In the genomic region with DNA sequence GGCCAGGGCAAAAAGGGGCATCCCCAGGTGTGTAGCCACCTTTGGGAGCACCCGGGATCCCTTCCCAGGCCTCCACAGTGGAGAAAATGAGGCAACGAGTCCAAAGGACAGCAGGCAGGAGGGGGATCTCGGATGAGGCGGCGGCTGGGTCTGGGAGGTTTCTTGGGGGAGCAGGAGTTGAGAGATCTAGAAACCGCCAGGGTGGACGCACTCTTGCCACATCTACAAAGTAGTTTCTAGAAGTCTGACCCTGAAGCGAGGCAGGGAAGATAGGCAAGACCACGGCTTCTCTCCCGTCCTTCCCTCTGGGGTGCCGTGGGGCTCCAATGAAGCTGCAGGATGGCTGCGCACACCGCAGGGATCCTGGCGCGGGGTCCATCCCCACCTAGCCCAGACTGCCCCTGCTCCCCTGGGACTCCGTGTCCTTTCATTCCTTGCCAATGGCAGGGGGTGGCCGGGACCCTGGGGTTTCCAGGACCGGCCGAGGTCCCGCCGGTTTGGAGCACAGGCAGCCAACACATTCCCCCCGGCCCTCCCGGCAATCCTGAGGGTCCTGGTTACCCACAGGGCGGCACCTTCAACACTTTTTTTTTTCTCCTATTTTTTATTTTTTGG, we compare ENCODE assay signal across 15 cellular contexts. TPM values are rescaled to one million over a fixed set of nuclear protein-coding genes. Genes with fewer than 3 reads are reported as not detected.
A peak's percentile ranks its signal among the peaks of the same experiment; 100 is the strongest.
DNase-seq lines count a peak whose midpoint lies in the region; ATAC-seq and TF ChIP-seq lines count a peak whose summit lies in the region.
"Had no signal": no experiment of that assay in that cellular context is flagged by ENCODE, and none has a peak within 500 bp of the region (broad histone marks: within the 10 kb centered on the region; RNA-seq: fewer than 3 reads in every experiment).

No MANE protein-coding gene starts in this region.

- CTCF ChIA-PET in activated CD8-positive, alpha-beta T cell treated with anti-CD3 and anti-CD28 coated beads for 36 hours (lab: Charles Lee) = interaction anchor here (0.8 to 2.0 kb wide), 2 partner anchors 51 kb away, joined by 3 to 5 read pairs; no protein-coding TSS in a partner anchor

- no peak overlapping the region for H3K27ac Mint-ChIP-seq in stimulated activated naive CD8-positive, alpha-beta T cell treated with anti-CD3 and anti-CD28 coated beads, Interleukin-15, Interleukin-2, amounts not matched to agents 100 ng/mL and 50 ng/mL, for 24 hours
- H3K27ac Mint-ChIP-seq in activated CD8-positive, alpha-beta T cell treated with anti-CD3 and anti-CD28 coated beads for 36 hours = peak overlapping the region; percentile 92
- H3K27ac Mint-ChIP-seq in naive thymus-derived CD8-positive, alpha-beta T cell = peak overlapping the region; percentile 78 to 96 (median 94)
- H3K27ac Mint-ChIP-seq: nephron had no signal

- POLR2A ChIA-PET in activated CD8-positive, alpha-beta T cell treated with anti-CD3 and anti-CD28 coated beads for 36 hours (lab: Charles Lee) = interaction anchor here (0.6 to 3.6 kb wide), 3 partner anchors 9 to 30 kb away, joined by 3 to 20 read pairs (median 3); no protein-coding TSS in a partner anchor
- POLR2A ChIA-PET in naive thymus-derived CD8-positive, alpha-beta T cell (lab: Charles Lee) = interaction anchor here (0.6 to 2.3 kb wide), 14 partner anchors 8 to 498 kb away, joined by 3 to 48 read pairs (median 6); partner anchors contain the start of gene ZBTB7A

- peak overlapping the region; percentile 37 for H3K4me3 Mint-ChIP-seq in stimulated activated naive CD8-positive, alpha-beta T cell treated with anti-CD3 and anti-CD28 coated beads, Interleukin-15, Interleukin-2, amounts not matched to agents 100 ng/mL and 50 ng/mL, for 24 hours
- H3K4me3 Mint-ChIP-seq in activated CD8-positive, alpha-beta T cell treated with anti-CD3 and anti-CD28 coated beads for 36 hours = peak overlapping the region; percentile 75
- H3K4me3 Mint-ChIP-seq in naive thymus-derived CD8-positive, alpha-beta T cell = peak overlapping the region; percentile 58 to 85 (median 78)
- H3K4me3 Mint-ChIP-seq: nephron had no signal

- H3K27ac ChIP-seq in substantia nigra (ENCODE audit: low read depth, low read length, poor library complexity, severe bottlenecking) = no peak overlapping the region
- H3K27ac ChIP-seq: sigmoid colon had no signal

- ATAC-seq in stimulated activated naive CD8-positive, alpha-beta T cell treated with anti-CD3 and anti-CD28 coated beads, Interleukin-15, Interleukin-2, amounts not matched to agents 100 U/mL and 50 U/mL, for 24 hours = no peak
- ATAC-seq in activated CD8-positive, alpha-beta T cell treated with anti-CD3 and anti-CD28 coated beads for 36 hours = no peak
- ATAC-seq in naive thymus-derived CD8-positive, alpha-beta T cell = no peak
- ATAC-seq in HG03432 (IDR thresholded peaks at IDR 0.05; ENCODE audit: unreplicated experiment) = no peak

- no peaks in the 10 kb centered on the region for H3K27me3 Mint-ChIP-seq in stimulated activated naive CD8-positive, alpha-beta T cell treated with anti-CD3 and anti-CD28 coated beads, Interleukin-15, Interleukin-2, amounts not matched to agents 100 ng/mL and 50 ng/mL, for 24 hours
- no peaks in the 10 kb centered on the region for H3K27me3 Mint-ChIP-seq in activated CD8-positive, alpha-beta T cell treated with anti-CD3 and anti-CD28 coated beads for 36 hours
- no peaks in the 10 kb centered on the region for H3K27me3 Mint-ChIP-seq in naive thymus-derived CD8-positive, alpha-beta T cell
- H3K27me3 Mint-ChIP-seq: activated B cell treated with CpG ODN at 0.5 μM for 24 hours had no signal

- DNase-seq in stimulated activated naive CD8-positive, alpha-beta T cell treated with anti-CD3 and anti-CD28 coated beads, Interleukin-15, Interleukin-2, amounts not matched to agents 100 U/mL and 50 U/mL, for 24 hours = no peak
- no peak for DNase-seq in activated CD8-positive, alpha-beta T cell treated with anti-CD3 and anti-CD28 coated beads for 36 hours
- no peak for DNase-seq in naive thymus-derived CD8-positive, alpha-beta T cell
- DNase-seq in inferior parietal cortex (ENCODE audit: extremely low spot score) (no peak), mesenteric fat pad (ENCODE audit: low spot score) (no peak), substantia nigra (lab: John Stamatoyannopoulos, UW) (no peak)
- DNase-seq: activated B cell treated with CpG ODN at 0.5 μM for 24 hours, DMS79 treated with DMSO at 0.1 percent for 48 hours, left ventricle myocardium superior, NCI-H187, NCI-H510A, sigmoid colon had no signal

- no peaks in the 10 kb centered on the region for H3K9me3 Mint-ChIP-seq in stimulated activated naive CD8-positive, alpha-beta T cell treated with anti-CD3 and anti-CD28 coated beads, Interleukin-15, Interleukin-2, amounts not matched to agents 100 ng/mL and 50 ng/mL, for 24 hours
- H3K9me3 Mint-ChIP-seq in activated CD8-positive, alpha-beta T cell treated with anti-CD3 and anti-CD28 coated beads for 36 hours = peaks cover 1% of the 10 kb centered on the region
- H3K9me3 Mint-ChIP-seq in naive thymus-derived CD8-positive, alpha-beta T cell = no peaks in the 10 kb centered on the region
- H3K9me3 Mint-ChIP-seq: activated B cell treated with CpG ODN at 0.5 μM for 24 hours, nephron had no signal

- intact Hi-C loops in activated CD8-positive, alpha-beta T cell treated with anti-CD3 and anti-CD28 coated beads for 36 hours (cut with micrococcal nuclease) = no loop called here

- H3K4me1 Mint-ChIP-seq in stimulated activated naive CD8-positive, alpha-beta T cell treated with anti-CD3 and anti-CD28 coated beads, Interleukin-15, Interleukin-2, amounts not matched to agents 100 ng/mL and 50 ng/mL, for 24 hours (ENCODE audit: low read depth) = peaks cover 60% of the 10 kb centered on the region
- H3K4me1 Mint-ChIP-seq in activated CD8-positive, alpha-beta T cell treated with anti-CD3 and anti-CD28 coated beads for 36 hours (ENCODE audit: low read depth) = peaks cover 58% of the 10 kb centered on the region
- H3K4me1 Mint-ChIP-seq in naive thymus-derived CD8-positive, alpha-beta T cell = peaks cover 22 to 63% (median 54%) of the 10 kb centered on the region in 4 donors
- H3K4me1 Mint-ChIP-seq: nephron had no signal

- no peak for TF ChIP-seq CTCF in activated CD8-positive, alpha-beta T cell treated with anti-CD3 and anti-CD28 coated beads for 36 hours (IDR thresholded peaks at IDR 0.05)

- H3K36me3 Mint-ChIP-seq in stimulated activated naive CD8-positive, alpha-beta T cell treated with anti-CD3 and anti-CD28 coated beads, Interleukin-15, Interleukin-2, amounts not matched to agents 100 ng/mL and 50 ng/mL, for 24 hours (ENCODE audit: low read depth) = peaks cover under 1% of the 10 kb centered on the region
- peaks cover 14% of the 10 kb centered on the region for H3K36me3 Mint-ChIP-seq in activated CD8-positive, alpha-beta T cell treated with anti-CD3 and anti-CD28 coated beads for 36 hours (ENCODE audit: low read depth)
- no peaks in the 10 kb centered on the region for H3K36me3 Mint-ChIP-seq in naive thymus-derived CD8-positive, alpha-beta T cell

RNA-seq across cellular contexts. Expression of gene ZBTB7A, which starts 21.5 kb away (rescaled TPM):
- 10 to 100 TPM; 46.6 TPM for total RNA-seq in activated CD8-positive, alpha-beta T cell treated with anti-CD3 and anti-CD28 coated beads for 36 hours
- 10 to 100 TPM; 59.9 TPM for total RNA-seq in naive thymus-derived CD8-positive, alpha-beta T cell
- 10 to 100 TPM; 31.3 to 52.2 (median 31.5) TPM for polyA plus RNA-seq in naive thymus-derived CD8-positive, alpha-beta T cell
- 51.2 TPM for total RNA-seq in mesenteric fat pad

RNA-seq across cellular contexts. Expression of gene MAP2K2, which starts 35.8 kb away (rescaled TPM):
- 100 to 1,000 TPM; 141 to 145 TPM for total RNA-seq in activated CD8-positive, alpha-beta T cell treated with anti-CD3 and anti-CD28 coated beads for 36 hours
- 100 to 1,000 TPM; 119 to 134 TPM for total RNA-seq in naive thymus-derived CD8-positive, alpha-beta T cell
- polyA plus RNA-seq in naive thymus-derived CD8-positive, alpha-beta T cell = 100 to 1,000 TPM in 1 of 3 donors, 10 to 100 TPM in 2; 48.0 to 101 (median 67.3) TPM
- total RNA-seq in mesenteric fat pad = 110 TPM
